8 cellular contexts compared by ENCODE assay signal in genomic region chr11:65041206-65042035, GRCh38. TPM values are rescaled to one million over a fixed set of nuclear protein-coding genes. Genes with fewer than 3 reads are reported as not detected.
DNase-seq lines count a peak whose midpoint lies in the region; ATAC-seq and TF ChIP-seq lines count a peak whose summit lies in the region.

SAC3D1 (plus strand) TSS chr11:65041210; CDS start chr11:65041293, 83 bp downstream.

- DNase-seq in RWPE1 (ENCODE audit: low spot score): no peak
- DNase-seq in breast epithelium (ENCODE audit: low spot score in 2 of 2): no peak
- DNase-seq in kidney glomerular epithelial cell (lab: John Stamatoyannopoulos, UW): peak; percentile 51
- DNase-seq in stimulated activated CD8-positive, alpha-beta memory T cell treated with anti-CD3 and anti-CD28 coated beads, Interleukin-4, amount 100 ng/mL, for 4 hours (ENCODE audit: low read depth in 2 of 2, low spot score in 1 of 2): peak; percentile 10 to 45
- DNase-seq in SIG-M5 treated with dmso at 0.1 percent for 504 hours (lab: John Stamatoyannopoulos, UW; ENCODE audit: unreplicated experiment): no peak

- H3K4me3 ChIP-seq in DOHH2 (ENCODE audit: low read length): peak within 1 kb of the TSS; percentile 81
- peak within 1 kb of the TSS; percentile 63 to 85 (median 65) for H3K4me3 ChIP-seq in breast epithelium

- peaks cover 42% of the 10 kb centered on the region for H3K36me3 ChIP-seq in DOHH2 (ENCODE audit: control insufficient read depth, low read length)
- H3K36me3 ChIP-seq in breast epithelium: no peaks in the 10 kb centered on the region

- no peaks in the 10 kb centered on the region for H4K20me1 ChIP-seq in DOHH2 (ENCODE audit: control insufficient read depth, insufficient read depth, low read depth, low read length)

- ATAC-seq in GM19438 (IDR thresholded peaks at IDR 0.05; ENCODE audit: low read depth, unreplicated experiment) (peak; percentile 56), HG03457 (IDR thresholded peaks at IDR 0.05; ENCODE audit: unreplicated experiment) (peak; percentile 27)

- H3K79me2 ChIP-seq in DOHH2 (ENCODE audit: control insufficient read depth, low read length): peaks cover 34% of the 10 kb centered on the region

- no peak for TF ChIP-seq POLR2A in breast epithelium (IDR thresholded peaks at IDR 0.05)

- H3K9me3 ChIP-seq in DOHH2 (ENCODE audit: control insufficient read depth, insufficient read depth, low read length) (no peaks in the 10 kb centered on the region), breast epithelium (no peaks in the 10 kb centered on the region)

- POLR2A ChIA-PET in RWPE1 (lab: Yijun Ruan, JAX; ENCODE audit: low non-redundant PET): interaction anchor here (0.5 to 0.6 kb wide), 3 partner anchors 33 to 291 kb away, joined by 4 to 8 read pairs (median 4); no protein-coding TSS in a partner anchor

- H3K4me1 ChIP-seq in DOHH2 (ENCODE audit: control insufficient read depth, low read length) (peaks cover 35% of the 10 kb centered on the region), breast epithelium (peaks cover 0 to 5% of the 10 kb centered on the region in 2 donors)

- peaks cover 2% of the 10 kb centered on the region; the same call in 1 of the 2 replicates for H3F3A ChIP-seq in DOHH2 (ENCODE audit: control insufficient read depth, insufficient read depth)

- CTCF ChIA-PET in RWPE1 (lab: Yijun Ruan, JAX): interaction anchor here (0.6 to 1.4 kb wide), 5 partner anchors 13 to 98 kb away, joined by 3 to 4 read pairs (median 4); partner anchors contain the start of gene ARL2

- TF ChIP-seq CTCF in DOHH2 (IDR thresholded peaks at IDR 0.05; ENCODE audit: low read depth, low read length, poor library complexity, severe bottlenecking): no peak
- TF ChIP-seq CTCF in RWPE1 (conservative IDR thresholded peaks at IDR 0.05; ENCODE audit: low read depth): no peak
- no peak for TF ChIP-seq CTCF in breast epithelium (IDR thresholded peaks at IDR 0.05)

- intact Hi-C loops in breast epithelium (cut with DNase I; ENCODE audit: low total_unique reads): no loop called here

- no peaks in the 10 kb centered on the region for H3K27me3 ChIP-seq in DOHH2 (ENCODE audit: control insufficient read depth, low read length)
- no peaks in the 10 kb centered on the region for H3K27me3 ChIP-seq in breast epithelium

- H3K27ac ChIP-seq in DOHH2 (ENCODE audit: low read depth, low read length): peak within 1 kb of the TSS; percentile 79
- H3K27ac ChIP-seq in RWPE1: peak within 1 kb of the TSS; percentile 97
- peak within 1 kb of the TSS; percentile 93 for H3K27ac ChIP-seq in breast epithelium

- H3K4me2 ChIP-seq in DOHH2 (ENCODE audit: low read length): peak within 1 kb of the TSS; percentile 61

- H3K9me2 ChIP-seq in DOHH2 (replicated peaks; ENCODE audit: control insufficient read depth, low read length): no peaks in the 10 kb centered on the region

RNA-seq across cellular contexts. Expression of gene SAC3D1, which starts in this region (rescaled TPM):
- total RNA-seq in breast epithelium: 1 to 10 TPM; 7.5 to 9.2 (median 7.5) TPM

Comparison
In these comparisons a context has a peak if more than half of its experiments do, and no peak if none do; other contexts are left out.
1. DNase-seq: peak in kidney glomerular epithelial cell (single experiment) and stimulated activated CD8-positive, alpha-beta memory T cell treated with anti-CD3 and anti-CD28 coated beads, Interleukin-4, amount 100 ng/mL, for 4 hours (2 of 2); none in RWPE1 (single experiment), breast epithelium (0 of 2) and SIG-M5 treated with dmso at 0.1 percent for 504 hours (single experiment).
2. Peak in every context shown above with its lines, with median percentiles within 50 percentile points of each other: H3K27ac ChIP-seq.